Comparison of ENCODE assay signal across 10 cellular contexts in genomic region chr5:154849791-154850201, GRCh38. TPM values are rescaled to one million over a fixed set of nuclear protein-coding genes. Genes with fewer than 3 reads are reported as not detected.
A peak's percentile ranks its signal among the peaks of the same experiment; 100 is the strongest.
DNase-seq lines count a peak whose midpoint lies in the region; ATAC-seq and TF ChIP-seq lines count a peak whose summit lies in the region.
"Had no signal": no experiment of that assay in that cellular context is flagged by ENCODE, and none has a peak within 500 bp of the region (broad histone marks: within the 10 kb centered on the region; RNA-seq: fewer than 3 reads in every experiment).

No MANE protein-coding gene starts in this region.

- TF ChIP-seq CTCF in endodermal cell (conservative IDR thresholded peaks at IDR 0.05): no peak
- TF ChIP-seq CTCF in mesothelial cell of epicardium (IDR thresholded peaks at IDR 0.05; ENCODE audit: unreplicated experiment): no peak
- no peak for TF ChIP-seq CTCF in type B pancreatic cell (conservative IDR thresholded peaks at IDR 0.05)

- no peaks in the 10 kb centered on the region for H3K27me3 ChIP-seq in endodermal cell (ENCODE audit: control insufficient read depth, insufficient read depth, low read length, poor library complexity, severe bottlenecking)

- peak overlapping the region; percentile 66 for H3K4me3 Mint-ChIP-seq in endodermal cell
- peak overlapping the region; percentile 85 for H3K4me3 Mint-ChIP-seq in mesothelial cell of epicardium
- peak overlapping the region; percentile 94 for H3K4me3 Mint-ChIP-seq in type B pancreatic cell

- H3K27ac Mint-ChIP-seq in endodermal cell (peak overlapping the region; percentile 95), mesothelial cell of epicardium (peak overlapping the region; percentile 97), type B pancreatic cell (peak overlapping the region; percentile 95)

- H3K27me3 Mint-ChIP-seq in endodermal cell (ENCODE audit: insufficient read depth) (peaks cover 7% of the 10 kb centered on the region), mesothelial cell of epicardium (ENCODE audit: low read depth) (no peaks in the 10 kb centered on the region), type B pancreatic cell (no peaks in the 10 kb centered on the region)

- H3K9me3 ChIP-seq in endodermal cell (ENCODE audit: control insufficient read depth, low read length): no peaks in the 10 kb centered on the region

- peak overlapping the region; percentile 82 for H3K4me3 ChIP-seq in endodermal cell (ENCODE audit: low read length)

- H3K4me1 Mint-ChIP-seq in endodermal cell (peaks cover 20% of the 10 kb centered on the region), mesothelial cell of epicardium (peaks cover 30% of the 10 kb centered on the region), type B pancreatic cell (ENCODE audit: unreplicated experiment) (peaks cover 32% of the 10 kb centered on the region)

- ATAC-seq in GM19467 (IDR thresholded peaks at IDR 0.05; ENCODE audit: unreplicated experiment) (no peak), GM18517 (IDR thresholded peaks at IDR 0.05; ENCODE audit: unreplicated experiment) (no peak)

- H3K9ac ChIP-seq in endodermal cell (ENCODE audit: extremely low read depth, low read length, poor library complexity, severe bottlenecking): peak overlapping the region; percentile 33

- H3K9me3 Mint-ChIP-seq in endodermal cell: no peaks in the 10 kb centered on the region
- H3K9me3 Mint-ChIP-seq in mesothelial cell of epicardium: no peaks in the 10 kb centered on the region
- H3K9me3 Mint-ChIP-seq in type B pancreatic cell: no peaks in the 10 kb centered on the region

- H3K4me1 ChIP-seq in endodermal cell (ENCODE audit: control insufficient read depth, insufficient read depth, low read length): peaks cover 2% of the 10 kb centered on the region

- peaks cover 3% of the 10 kb centered on the region for H3K36me3 Mint-ChIP-seq in endodermal cell (ENCODE audit: low read depth)
- H3K36me3 Mint-ChIP-seq in mesothelial cell of epicardium: peaks cover 7% of the 10 kb centered on the region
- no peaks in the 10 kb centered on the region for H3K36me3 Mint-ChIP-seq in type B pancreatic cell

- H3K36me3 ChIP-seq in endodermal cell (ENCODE audit: control insufficient read depth, insufficient read depth, low read length): no peaks in the 10 kb centered on the region

- peak overlapping the region; percentile 77 for H3K27ac ChIP-seq in endodermal cell (ENCODE audit: low read depth, low read length)

- WGBS in endodermal cell (ENCODE audit: insufficient coverage in 1 of 2, insufficient read length in 1 of 2), 2 experiments: 77 to 80% methylated on average over 2 of the region's 2 CpGs

- DNase-seq in SIG-M5 treated with dmso at 0.1 percent for 504 hours (lab: John Stamatoyannopoulos, UW; ENCODE audit: unreplicated experiment): peak; percentile 48
- no peak for DNase-seq in SIG-M5 (lab: John Stamatoyannopoulos, UW)
- DNase-seq in endodermal cell: no peak
- no peak for DNase-seq in mesothelial cell of epicardium (ENCODE audit: low spot score in 2 of 2, unreplicated experiment in 2 of 2)
- no peak for DNase-seq in type B pancreatic cell (ENCODE audit: extremely low spot score, unreplicated experiment)
- DNase-seq in amniotic stem cell (lab: John Stamatoyannopoulos, UW): no peak
- DNase-seq: stimulated activated CD4-positive, alpha-beta T cell treated with anti-CD3 and anti-CD28 coated beads, Interleukin-4, amount 100 ng/mL, for 1 hour; T-helper 9 cell had no signal

RNA-seq across cellular contexts. Expression of gene FAXDC2, which starts 0.6 kb away (rescaled TPM):
- 1 to 10 TPM; 2.3 to 6.2 TPM for total RNA-seq in endodermal cell
- polyA plus RNA-seq in endodermal cell (2013, experiment 1 of 2): 12.0 TPM
- 10.4 TPM for polyA plus RNA-seq in endodermal cell (2013, experiment 2 of 2)
- 30.6 to 33.9 TPM (median 33.8 TPM) in 3 replicates for total RNA-seq in mesothelial cell of epicardium
- 9.3 and 24.9 TPM in 2 replicates for total RNA-seq in type B pancreatic cell (ENCODE audit: low replicate concordance)

RNA-seq across cellular contexts. Expression of gene CNOT8, which starts 8.6 kb away (rescaled TPM):
- total RNA-seq in endodermal cell (10 to 100 TPM; 44.6 to 48.8 TPM), mesothelial cell of epicardium (54.4 to 58.3 TPM (median 54.6 TPM) in 3 replicates), type B pancreatic cell (ENCODE audit: low replicate concordance) (41.4 and 51.5 TPM in 2 replicates)
- polyA plus RNA-seq in endodermal cell (2013, experiment 1 of 2): 71.1 TPM
- 71.0 TPM for polyA plus RNA-seq in endodermal cell (2013, experiment 2 of 2)
